ENCODE assay signal across 1 cellular context in genomic region chr4:2494992-2495391, GRCh38.
TF ChIP-seq lines count a peak whose summit lies in the region.

No MANE protein-coding gene starts in this region.

TF ChIP-seq in IMR-90, 13 proteins besides CTCF, POLR2A, EP300 and RAD21:
- TF ChIP-seq MXI1 (IDR thresholded peaks at IDR 0.05; ENCODE audit: borderline replicate concordance, low read depth, low read length) = no peak
- no peak for TF ChIP-seq RCOR1 (IDR thresholded peaks at IDR 0.05; ENCODE audit: insufficient replicate concordance, low read length)
- TF ChIP-seq USF2 (IDR thresholded peaks at IDR 0.05; ENCODE audit: low read depth, low read length) = no peak
- no peak for TF ChIP-seq MAFK (IDR thresholded peaks at IDR 0.05; ENCODE audit: low read depth, low read length)
- TF ChIP-seq CEBPB (IDR thresholded peaks at IDR 0.05; ENCODE audit: low read depth, low read length) = no peak
- TF ChIP-seq CHD1 (IDR thresholded peaks at IDR 0.05; ENCODE audit: low read depth, low read length) = no peak
- no peak for TF ChIP-seq ELK1 (IDR thresholded peaks at IDR 0.05; ENCODE audit: borderline replicate concordance, low read depth, low read length)
- TF ChIP-seq BHLHE40 (IDR thresholded peaks at IDR 0.05; ENCODE audit: low read depth, low read length) = no peak
- TF ChIP-seq MAZ (IDR thresholded peaks at IDR 0.05; ENCODE audit: borderline replicate concordance, low read depth, low read length) = no peak
- TF ChIP-seq FOS (IDR thresholded peaks at IDR 0.05; ENCODE audit: low read depth, low read length) = no peak
- TF ChIP-seq RFX5 (IDR thresholded peaks at IDR 0.05; ENCODE audit: low read depth, low read length) = no peak
- no peak for TF ChIP-seq SMC3 (IDR thresholded peaks at IDR 0.05; ENCODE audit: low read depth, low read length)
- no peak for TF ChIP-seq NFE2L2 (IDR thresholded peaks at IDR 0.05; ENCODE audit: low read depth, low read length)
